9 cellular contexts compared by ENCODE assay signal in the genomic region with DNA sequence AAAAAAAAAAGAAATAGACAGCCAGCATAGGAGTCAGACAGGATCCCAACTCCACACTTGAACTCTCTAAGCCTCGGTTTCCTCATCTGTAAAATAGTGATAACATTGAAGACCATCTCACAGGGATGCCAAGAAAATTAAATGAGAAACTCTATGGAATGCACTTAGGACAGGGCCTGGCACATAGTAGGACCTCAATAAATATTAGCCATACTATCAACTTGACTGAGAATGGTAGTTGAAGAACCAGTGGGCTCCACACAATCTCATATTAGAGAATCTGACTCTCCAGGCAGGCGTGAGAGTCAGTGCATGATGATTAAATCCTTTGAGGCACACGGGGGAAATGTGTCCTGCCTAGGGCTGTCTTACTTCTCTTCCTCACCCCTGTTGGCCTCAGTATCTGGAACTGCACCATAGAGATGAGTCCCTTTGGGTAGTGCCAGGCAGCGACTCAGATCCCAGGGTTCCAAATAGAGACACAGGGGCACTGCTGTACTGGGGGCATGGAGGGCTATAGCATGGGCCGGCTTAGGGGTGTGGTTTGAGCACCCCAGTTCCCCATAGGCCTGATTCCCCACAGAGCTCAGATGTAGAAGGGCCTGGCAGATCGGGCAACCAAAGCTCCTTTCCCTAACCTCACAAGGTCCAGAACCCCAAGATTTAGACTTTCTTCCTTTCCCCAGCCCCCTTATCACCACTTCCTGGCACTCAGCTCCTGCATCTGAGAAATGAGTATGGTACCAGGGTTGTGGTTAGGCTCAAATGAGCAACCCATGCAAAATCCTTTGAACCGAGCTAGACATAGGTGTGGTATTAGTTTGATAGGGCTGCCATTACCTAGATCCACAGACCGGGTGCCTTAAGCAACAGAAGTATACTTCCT. TPM values are rescaled to one million over a fixed set of nuclear protein-coding genes. Genes with fewer than 3 reads are reported as not detected.
DNase-seq lines count a peak whose midpoint lies in the region; ATAC-seq and TF ChIP-seq lines count a peak whose summit lies in the region.
"Had no signal": no experiment of that assay in that cellular context is flagged by ENCODE, and none has a peak within 500 bp of the region (broad histone marks: within the 10 kb centered on the region; RNA-seq: fewer than 3 reads in every experiment).

No MANE protein-coding gene starts in this region.

- no peak overlapping the region for H2AFZ ChIP-seq in OCI-LY1 (ENCODE audit: low read length)

- H3K9ac ChIP-seq in OCI-LY1 (ENCODE audit: low read length), result no peak overlapping the region

- CTCF ChIA-PET in CD4-positive, alpha-beta memory T cell (lab: Charles Lee; ENCODE audit: partially characterized antibody), result interaction anchor here (0.9 to 2.1 kb wide), 5 partner anchors 15 to 132 kb away, joined by 3 to 12 read pairs (median 3); no protein-coding TSS in a partner anchor

- H3K27me3 Mint-ChIP-seq in CD4-positive, alpha-beta memory T cell, result no peaks in the 10 kb centered on the region
- H3K27me3 Mint-ChIP-seq in dendritic cell treated with granulocyte-macrophage colony-stimulating factor and Interleukin-4, amounts not matched to agents 40 ng/mL and 50 ng/mL, for 4 days, result no peaks in the 10 kb centered on the region

- ATAC-seq in GM21515 (IDR thresholded peaks at IDR 0.05; ENCODE audit: unreplicated experiment) (peak; percentile 26), GM21723 (IDR thresholded peaks at IDR 0.05; ENCODE audit: unreplicated experiment) (no peak)

- H3K36me3 Mint-ChIP-seq in CD4-positive, alpha-beta memory T cell, result no peaks in the 10 kb centered on the region
- H3K36me3 Mint-ChIP-seq in dendritic cell treated with granulocyte-macrophage colony-stimulating factor and Interleukin-4, amounts not matched to agents 40 ng/mL and 50 ng/mL, for 4 days (ENCODE audit: low read depth), result no peaks in the 10 kb centered on the region

- H3K4me2 ChIP-seq in OCI-LY1 (ENCODE audit: low read length), result no peak overlapping the region

- no peaks in the 10 kb centered on the region for H3K27me3 ChIP-seq in CD4-positive, alpha-beta memory T cell (ENCODE audit: insufficient read depth, low read length)
- H3K27me3 ChIP-seq in OCI-LY1 (ENCODE audit: insufficient read depth, low read length) (no peaks in the 10 kb centered on the region), SJCRH30 (no peaks in the 10 kb centered on the region)

- peak overlapping the region; percentile 83 to 98 (median 96) for H3K27ac Mint-ChIP-seq in CD4-positive, alpha-beta memory T cell
- peak overlapping the region; percentile 82 for H3K27ac Mint-ChIP-seq in dendritic cell treated with granulocyte-macrophage colony-stimulating factor and Interleukin-4, amounts not matched to agents 40 ng/mL and 50 ng/mL, for 4 days

- H3K36me3 ChIP-seq in CD4-positive, alpha-beta memory T cell (ENCODE audit: insufficient read depth, low read length), result no peaks in the 10 kb centered on the region
- H3K36me3 ChIP-seq in OCI-LY1 (ENCODE audit: insufficient read depth, low read length) (no peaks in the 10 kb centered on the region), SJCRH30 (no peaks in the 10 kb centered on the region)

- peaks cover 74 to 98% (median 85%) of the 10 kb centered on the region in 4 donors for H3K4me1 Mint-ChIP-seq in CD4-positive, alpha-beta memory T cell
- H3K4me1 Mint-ChIP-seq in dendritic cell treated with granulocyte-macrophage colony-stimulating factor and Interleukin-4, amounts not matched to agents 40 ng/mL and 50 ng/mL, for 4 days (ENCODE audit: low read depth), result peaks cover 91% of the 10 kb centered on the region

- intact Hi-C loops in CD4-positive, alpha-beta memory T cell (cut with micrococcal nuclease), result loop anchor here (1.0 to 2.0 kb wide), 2 partner anchors 17 to 53 kb away; no protein-coding TSS in a partner anchor
- intact Hi-C loops in dendritic cell treated with granulocyte-macrophage colony-stimulating factor and Interleukin-4, amounts not matched to agents 40 ng/mL and 50 ng/mL, for 4 days (cut with micrococcal nuclease), result no loop called here

- H3K4me3 Mint-ChIP-seq in CD4-positive, alpha-beta memory T cell, result peak overlapping the region; percentile 52 to 87 (median 79)
- no peak overlapping the region for H3K4me3 Mint-ChIP-seq in dendritic cell treated with granulocyte-macrophage colony-stimulating factor and Interleukin-4, amounts not matched to agents 40 ng/mL and 50 ng/mL, for 4 days

- peak; percentile 53 to 79 (median 66) for DNase-seq in CD4-positive, alpha-beta memory T cell
- DNase-seq in SJCRH30 (no peak), glomerular visceral epithelial cell (ENCODE audit: extremely low spot score) (no peak), NCI-H69 (lab: John Stamatoyannopoulos, UW) (no peak)

- POLR2A ChIA-PET in CD4-positive, alpha-beta memory T cell (lab: Charles Lee; ENCODE audit: partially characterized antibody), result interaction anchor here (0.6 to 3.2 kb wide), 20 partner anchors 10 to 442 kb away, joined by 3 to 41 read pairs (median 4); partner anchors contain the start of genes CAB39 and SP110

- no peaks in the 10 kb centered on the region for H3K79me2 ChIP-seq in OCI-LY1 (ENCODE audit: insufficient read depth, low read length)

- peak overlapping the region; percentile 54 for H3K27ac ChIP-seq in CD4-positive, alpha-beta memory T cell (ENCODE audit: low read depth, low read length)
- H3K27ac ChIP-seq in OCI-LY1 (ENCODE audit: low read depth, low read length, poor library complexity, severe bottlenecking) (peak overlapping the region; percentile 3), SJCRH30 (no peak overlapping the region)

- H3K4me3 ChIP-seq in CD4-positive, alpha-beta memory T cell (ENCODE audit: low read length in 2 of 2), result peak overlapping the region; percentile 3 to 12
- H3K4me3 ChIP-seq in OCI-LY1 (ENCODE audit: low read depth, low read length, poor library complexity, severe bottlenecking) (no peak overlapping the region), SJCRH30 (no peak overlapping the region)
- H3K4me3 ChIP-seq: lung had no signal

- no peaks in the 10 kb centered on the region for H4K20me1 ChIP-seq in OCI-LY1 (ENCODE audit: insufficient read depth, low read length)

- peaks cover 99% of the 10 kb centered on the region for H3K4me1 ChIP-seq in CD4-positive, alpha-beta memory T cell (ENCODE audit: insufficient read depth, low read length)
- H3K4me1 ChIP-seq in OCI-LY1 (ENCODE audit: insufficient read depth, low read length, severe bottlenecking) (peaks cover 19% of the 10 kb centered on the region), SJCRH30 (no peaks in the 10 kb centered on the region)

- H3F3A ChIP-seq in OCI-LY1 (ENCODE audit: insufficient read depth, low read length), result no peaks in the 10 kb centered on the region

- no peaks in the 10 kb centered on the region for H3K9me2 ChIP-seq in OCI-LY1 (ENCODE audit: low read depth, low read length)

- H3K9me3 Mint-ChIP-seq in CD4-positive, alpha-beta memory T cell, result no peaks in the 10 kb centered on the region
- no peaks in the 10 kb centered on the region for H3K9me3 Mint-ChIP-seq in dendritic cell treated with granulocyte-macrophage colony-stimulating factor and Interleukin-4, amounts not matched to agents 40 ng/mL and 50 ng/mL, for 4 days

- TF ChIP-seq CTCF in OCI-LY1 (IDR thresholded peaks at IDR 0.05; ENCODE audit: low read length), result no peak

- H3K9me3 ChIP-seq in CD4-positive, alpha-beta memory T cell (ENCODE audit: control insufficient read depth in 1 of 2, low read length in 2 of 2), result no peaks in the 10 kb centered on the region
- H3K9me3 ChIP-seq in OCI-LY1 (ENCODE audit: low read length) (no peaks in the 10 kb centered on the region), SJCRH30 (replicated peaks) (no peaks in the 10 kb centered on the region)

RNA-seq across cellular contexts. Expression of gene CAB39, which starts 51.3 kb away (rescaled TPM):
- 100 to 1,000 TPM; 112 to 115 TPM for total RNA-seq in CD4-positive, alpha-beta memory T cell
- polyA plus RNA-seq in CD4-positive, alpha-beta memory T cell, result 10 to 100 TPM; 80.8 to 88.5 TPM
- total RNA-seq in SJCRH30 (2014; rRNA removed; shearing (Covaris generic)), result 51.4 and 53.5 TPM in 2 replicates

Comparison
In these comparisons a context has a peak if more than half of its experiments do, and no peak if none do; other contexts are left out.
1. DNase-seq: peak in CD4-positive, alpha-beta memory T cell (5 of 5); none in SJCRH30 (0 of 2), glomerular visceral epithelial cell (single experiment) and NCI-H69 (single experiment).
2. H3K4me3 ChIP-seq: peak in CD4-positive, alpha-beta memory T cell (2 of 2); none in OCI-LY1 (single experiment) and SJCRH30 (single experiment).